ENCODE assay signal across 18 cellular contexts in genomic region chr3:197369545-197369944, GRCh38.
"Had no signal": no experiment of that assay in that cellular context is flagged by ENCODE, and none has a peak within 500 bp of the region (broad histone marks: within the 10 kb centered on the region; RNA-seq: fewer than 3 reads in every experiment).

No MANE protein-coding gene starts in this region.

- FAIRE-seq: endothelial cell of umbilical vein, keratinocyte had no signal

- DNase-seq: erythroblast; foreskin keratinocyte; immature natural killer cell; left cardiac atrium; left ventricle myocardium inferior; lower lobe of right lung; ovary; right cardiac atrium; stimulated activated CD4-positive, alpha-beta T cell treated with anti-CD3 and anti-CD28 coated beads, Interleukin-2, amount 100 ng/mL, for 24 hours; stimulated activated CD4-positive, alpha-beta T cell treated with anti-CD3 and anti-CD28 coated beads, Interleukin-4, amount 100 ng/mL, for 4 hours; stimulated activated naive B cell treated with anti-CD40 and anti-IgM and Interleukin-4, amounts not matched to agents 10 μg/mL and 1 μg/mL and 100 μg/mL, for 72 hours; stimulated activated naive CD8-positive, alpha-beta T cell treated with anti-CD3 and anti-CD28 coated beads, Interleukin-15, amount 100 ng/mL, for 72 hours; transverse colon had no signal

- H3K9ac ChIP-seq: neural progenitor cell had no signal

- ATAC-seq: foreskin keratinocyte; left cardiac atrium; lower lobe of right lung; natural killer cell treated with Interleukin-12 subunit alpha and Interleukin-12 subunit beta and Interleukin-15 and Interleukin-18, amount 100 ng/mL, for 72 hours; right cardiac atrium; stimulated activated naive B cell treated with anti-CD40 and anti-IgM and Interleukin-4, amounts not matched to agents 10 μg/mL and 1 μg/mL and 100 μg/mL, for 72 hours; stimulated activated naive CD8-positive, alpha-beta T cell treated with anti-CD3 and anti-CD28 coated beads, Interleukin-15, amount 100 ng/mL, for 72 hours had no signal

- H2AFZ ChIP-seq: neural progenitor cell had no signal

- H3K27me3 ChIP-seq: foreskin keratinocyte, neural progenitor cell, ovary, transverse colon had no signal

- H3K4me3 ChIP-seq: left ventricle myocardium inferior, lower lobe of right lung, neural progenitor cell, ovary, thoracic aorta, transverse colon had no signal

- H3K36me3 ChIP-seq: left ventricle myocardium inferior, lower lobe of right lung, neural progenitor cell, ovary, thoracic aorta, transverse colon had no signal

- H3K9me3 ChIP-seq: left ventricle myocardium inferior, lower lobe of right lung, ovary, thoracic aorta, transverse colon had no signal

- H3K4me2 ChIP-seq: neural progenitor cell had no signal

- H3K27ac ChIP-seq: foreskin keratinocyte, left ventricle myocardium inferior, lower lobe of right lung, neural progenitor cell, ovary, thoracic aorta, transverse colon had no signal
